In the genomic region with DNA sequence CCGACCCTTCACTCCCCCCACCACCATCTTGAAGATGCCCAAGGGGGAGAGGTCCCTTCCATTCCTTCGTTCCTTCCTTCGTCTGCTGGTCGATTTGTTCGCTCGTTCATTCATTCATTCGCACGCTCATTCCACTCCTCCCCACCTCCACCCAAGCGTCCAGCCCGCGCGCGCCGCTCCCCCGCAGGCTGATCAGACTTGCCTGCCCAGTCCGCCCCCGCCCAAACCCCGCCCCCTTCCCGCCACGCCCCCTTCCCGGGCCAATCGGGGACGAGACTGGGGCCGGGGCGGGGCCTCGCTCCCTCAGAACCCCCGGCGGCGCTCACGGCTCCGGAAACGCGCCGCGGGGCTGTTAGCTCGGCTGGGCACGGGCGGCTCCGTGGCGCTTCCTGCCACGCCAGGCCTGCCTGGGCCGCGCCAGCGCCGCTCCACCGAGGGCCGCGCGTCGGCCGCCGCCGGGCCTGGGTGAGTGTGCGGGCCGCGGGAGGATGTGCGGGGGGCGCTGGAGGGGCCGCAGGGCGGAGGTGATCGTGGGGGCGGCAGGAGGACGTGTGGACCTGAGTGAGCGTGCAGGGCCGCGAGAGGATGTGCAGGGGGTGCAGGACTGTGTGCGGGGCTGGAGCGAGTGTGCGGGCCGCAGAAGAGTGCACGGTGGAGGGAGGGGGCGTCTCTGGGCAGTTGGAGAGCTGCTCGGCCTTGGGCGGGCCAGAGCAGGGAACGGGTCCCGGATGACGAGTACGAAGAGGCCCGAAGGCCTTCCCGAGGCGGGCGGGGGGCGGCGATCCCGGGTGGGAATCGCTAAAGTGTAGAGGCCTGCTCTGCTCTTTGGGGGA, we compare ENCODE assay signal across 8 cellular contexts. TPM values are rescaled to one million over a fixed set of nuclear protein-coding genes. Genes with fewer than 3 reads are reported as not detected.
DNase-seq lines count a peak whose midpoint lies in the region; ATAC-seq and TF ChIP-seq lines count a peak whose summit lies in the region.

A gene with protein sequence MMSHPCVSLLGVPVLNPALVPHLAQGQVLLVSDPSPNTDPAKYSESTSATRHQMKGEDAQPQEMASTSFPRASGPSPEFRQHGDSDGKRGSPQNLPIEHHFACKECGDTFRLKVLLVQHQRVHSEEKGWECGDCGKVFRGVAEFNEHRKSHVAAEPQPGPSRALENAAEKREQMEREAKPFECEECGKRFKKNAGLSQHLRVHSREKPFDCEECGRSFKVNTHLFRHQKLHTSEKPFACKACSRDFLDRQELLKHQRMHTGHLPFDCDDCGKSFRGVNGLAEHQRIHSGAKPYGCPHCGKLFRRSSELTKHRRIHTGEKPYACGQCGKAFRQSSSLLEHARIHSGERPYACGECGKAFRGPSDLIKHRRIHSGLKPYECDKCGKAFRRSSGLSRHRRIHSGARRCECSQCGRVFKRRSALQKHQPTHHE (plus strand): TSS at position 333 of the 833 bp plus-strand sequence. CDS start 2,527 bp downstream, outside the sequence.

- WGBS in lung, 2 donors, result 0 to 36% methylated on average over 26 to 86 of the region's 86 CpGs

- peak within 1 kb of the TSS; percentile 75 for H3K27ac Mint-ChIP-seq in activated CD4-positive, alpha-beta memory T cell treated with anti-CD3 and anti-CD28 coated beads, Interleukin-2, amount 10 ng/mL, durations not matched to agents 7 days and 5 days

- H3K9me3 ChIP-seq in lung (ENCODE audit: control insufficient read depth in 2 of 2, insufficient read depth in 1 of 2, low read length in 1 of 2), result peaks cover 0 to 5% of the 10 kb centered on the region in 2 donors

- intact Hi-C loops in dorsolateral prefrontal cortex (cut with DNase I), result loop anchor here in 1 of 2 donors (10.0 kb wide), 2 partner anchors 171 to 369 kb away; no protein-coding TSS in a partner anchor

- peaks cover 0 to 5% of the 10 kb centered on the region in 2 donors for H3K4me1 ChIP-seq in lung (ENCODE audit: control insufficient read depth in 2 of 2, insufficient read depth in 2 of 2, low read length in 2 of 2)

- no peaks in the 10 kb centered on the region for H3K36me3 ChIP-seq in lung (ENCODE audit: control insufficient read depth in 2 of 2, insufficient read depth in 2 of 2, low read length in 2 of 2)

- no peaks in the 10 kb centered on the region for H3K9me3 Mint-ChIP-seq in activated CD4-positive, alpha-beta memory T cell treated with anti-CD3 and anti-CD28 coated beads, Interleukin-2, amount 10 ng/mL, durations not matched to agents 7 days and 5 days

- no peak for TF ChIP-seq CTCF in C4-2B (conservative IDR thresholded peaks at IDR 0.05)
- TF ChIP-seq CTCF in dorsolateral prefrontal cortex (IDR thresholded peaks at IDR 0.05 in 54 of 56, conservative IDR thresholded peaks at IDR 0.05 in 2 of 56; ENCODE audit: low read depth in 1 of 56, partially characterized antibody in 56 of 56), result peak in 3 of 56 donors; percentile 18 to 31 (median 20)
- TF ChIP-seq CTCF in lung (IDR thresholded peaks at IDR 0.05; ENCODE audit: control extremely low read depth, extremely low read depth), result no peak

- H3K36me3 Mint-ChIP-seq in activated CD4-positive, alpha-beta memory T cell treated with anti-CD3 and anti-CD28 coated beads, Interleukin-2, amount 10 ng/mL, durations not matched to agents 7 days and 5 days (ENCODE audit: low read depth), result peaks cover 23% of the 10 kb centered on the region

- H3K4me3 Mint-ChIP-seq in activated CD4-positive, alpha-beta memory T cell treated with anti-CD3 and anti-CD28 coated beads, Interleukin-2, amount 10 ng/mL, durations not matched to agents 7 days and 5 days, result peak within 1 kb of the TSS; percentile 76

- H3K4me1 Mint-ChIP-seq in activated CD4-positive, alpha-beta memory T cell treated with anti-CD3 and anti-CD28 coated beads, Interleukin-2, amount 10 ng/mL, durations not matched to agents 7 days and 5 days, result peaks cover 44% of the 10 kb centered on the region

- CTCF ChIA-PET in activated CD4-positive, alpha-beta memory T cell treated with anti-CD3 and anti-CD28 coated beads, Interleukin-2, amount 10 ng/mL, durations not matched to agents 7 days and 5 days (lab: Charles Lee), result interaction anchor here (1.0 kb wide), 1 partner anchor 9 kb away, joined by 3 read pairs; no protein-coding TSS in a partner anchor

- H3K27ac ChIP-seq in C4-2B, result peak within 1 kb of the TSS; percentile 92
- H3K27ac ChIP-seq in dorsolateral prefrontal cortex, result peak within 1 kb of the TSS in 19 of 59 donors; percentile 14 to 68 (median 41)
- H3K27ac ChIP-seq in lung (ENCODE audit: low read depth in 1 of 2, low read length in 1 of 2), result peak within 1 kb of the TSS; percentile 17 to 94

- peak; percentile 94 for ATAC-seq in GM19324 (IDR thresholded peaks at IDR 0.05; ENCODE audit: low FRiP score, unreplicated experiment)
- peak; percentile 65 for ATAC-seq in HG03457 (IDR thresholded peaks at IDR 0.05; ENCODE audit: unreplicated experiment)
- peak; percentile 97 for ATAC-seq in lung (ENCODE audit: insufficient read depth, low FRiP score)

- DNase-seq in NCI-H748 treated with DMSO at 0.1 percent for 48 hours (lab: John Stamatoyannopoulos, UW), result peak; percentile 40
- peak; percentile 86 for DNase-seq in activated CD4-positive, alpha-beta memory T cell treated with anti-CD3 and anti-CD28 coated beads, Interleukin-2, amount 10 ng/mL, durations not matched to agents 7 days and 5 days
- DNase-seq in dorsolateral prefrontal cortex, result peak; percentile 51 to 90 (median 72)
- peak; percentile 70 for DNase-seq in lung (ENCODE audit: low spot score)
- DNase-seq in stimulated activated CD4-positive, alpha-beta T cell treated with anti-CD3 and anti-CD28 coated beads, Interleukin-4, amount 100 ng/mL, for 48 hours (ENCODE audit: low read depth in 2 of 2), result peak; percentile 65 to 69

- H3K27me3 ChIP-seq in dorsolateral prefrontal cortex (peaks cover 0 to 47% (median 8%) of the 10 kb centered on the region in 45 donors), lung (ENCODE audit: control insufficient read depth, insufficient read depth) (no peaks in the 10 kb centered on the region)

- POLR2A ChIA-PET in activated CD4-positive, alpha-beta memory T cell treated with anti-CD3 and anti-CD28 coated beads, Interleukin-2, amount 10 ng/mL, durations not matched to agents 7 days and 5 days (lab: Charles Lee), result interaction anchor here (0.8 to 1.8 kb wide), 7 partner anchors 9 to 392 kb away, joined by 3 to 17 read pairs (median 3); no protein-coding TSS in a partner anchor

- H3K27me3 Mint-ChIP-seq in activated CD4-positive, alpha-beta memory T cell treated with anti-CD3 and anti-CD28 coated beads, Interleukin-2, amount 10 ng/mL, durations not matched to agents 7 days and 5 days, result peaks cover 6% of the 10 kb centered on the region

- H3K4me3 ChIP-seq in dorsolateral prefrontal cortex (peak within 1 kb of the TSS in 58 of 59 donors; percentile 33 to 77 (median 64)), lung (peak within 1 kb of the TSS; percentile 60)

RNA-seq across cellular contexts. Expression of the gene that starts here (rescaled TPM):
- total RNA-seq in activated CD4-positive, alpha-beta memory T cell treated with anti-CD3 and anti-CD28 coated beads, Interleukin-2, amount 10 ng/mL, durations not matched to agents 7 days and 5 days, result 10 to 100 TPM; 16.6 to 16.7 TPM
- total RNA-seq in dorsolateral prefrontal cortex, result 10 to 100 TPM; 11.5 to 24.2 (median 17.8) TPM
- 10 to 100 TPM in 1 of 2 donors, 1 to 10 TPM in 1; 9.7 to 11.5 TPM for total RNA-seq in lung
- 1 to 10 TPM; 2.7 to 3.6 TPM for polyA plus RNA-seq in lung
